Comparison of ENCODE assay signal across 1 cellular context in genomic region chr16:70156207-70156978, GRCh38.
A peak's percentile ranks its signal among the peaks of the same experiment; 100 is the strongest.
TF ChIP-seq lines count a peak whose summit lies in the region.

No MANE protein-coding gene starts in this region.

TF ChIP-seq in HepG2, 621 proteins besides CTCF, POLR2A, EP300 and RAD21 (continued from another document):
- TF ChIP-seq, protein P1, sequence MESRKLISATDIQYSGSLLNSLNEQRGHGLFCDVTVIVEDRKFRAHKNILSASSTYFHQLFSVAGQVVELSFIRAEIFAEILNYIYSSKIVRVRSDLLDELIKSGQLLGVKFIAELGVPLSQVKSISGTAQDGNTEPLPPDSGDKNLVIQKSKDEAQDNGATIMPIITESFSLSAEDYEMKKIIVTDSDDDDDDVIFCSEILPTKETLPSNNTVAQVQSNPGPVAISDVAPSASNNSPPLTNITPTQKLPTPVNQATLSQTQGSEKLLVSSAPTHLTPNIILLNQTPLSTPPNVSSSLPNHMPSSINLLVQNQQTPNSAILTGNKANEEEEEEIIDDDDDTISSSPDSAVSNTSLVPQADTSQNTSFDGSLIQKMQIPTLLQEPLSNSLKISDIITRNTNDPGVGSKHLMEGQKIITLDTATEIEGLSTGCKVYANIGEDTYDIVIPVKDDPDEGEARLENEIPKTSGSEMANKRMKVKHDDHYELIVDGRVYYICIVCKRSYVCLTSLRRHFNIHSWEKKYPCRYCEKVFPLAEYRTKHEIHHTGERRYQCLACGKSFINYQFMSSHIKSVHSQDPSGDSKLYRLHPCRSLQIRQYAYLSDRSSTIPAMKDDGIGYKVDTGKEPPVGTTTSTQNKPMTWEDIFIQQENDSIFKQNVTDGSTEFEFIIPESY (CRISPR knock-in tag; IDR thresholded peaks at IDR 0.05), result peak; percentile 97
- TF ChIP-seq ARID2 (CRISPR knock-in tag; IDR thresholded peaks at IDR 0.05; ENCODE audit: borderline replicate concordance), result no peak
- TF ChIP-seq, protein P2, sequence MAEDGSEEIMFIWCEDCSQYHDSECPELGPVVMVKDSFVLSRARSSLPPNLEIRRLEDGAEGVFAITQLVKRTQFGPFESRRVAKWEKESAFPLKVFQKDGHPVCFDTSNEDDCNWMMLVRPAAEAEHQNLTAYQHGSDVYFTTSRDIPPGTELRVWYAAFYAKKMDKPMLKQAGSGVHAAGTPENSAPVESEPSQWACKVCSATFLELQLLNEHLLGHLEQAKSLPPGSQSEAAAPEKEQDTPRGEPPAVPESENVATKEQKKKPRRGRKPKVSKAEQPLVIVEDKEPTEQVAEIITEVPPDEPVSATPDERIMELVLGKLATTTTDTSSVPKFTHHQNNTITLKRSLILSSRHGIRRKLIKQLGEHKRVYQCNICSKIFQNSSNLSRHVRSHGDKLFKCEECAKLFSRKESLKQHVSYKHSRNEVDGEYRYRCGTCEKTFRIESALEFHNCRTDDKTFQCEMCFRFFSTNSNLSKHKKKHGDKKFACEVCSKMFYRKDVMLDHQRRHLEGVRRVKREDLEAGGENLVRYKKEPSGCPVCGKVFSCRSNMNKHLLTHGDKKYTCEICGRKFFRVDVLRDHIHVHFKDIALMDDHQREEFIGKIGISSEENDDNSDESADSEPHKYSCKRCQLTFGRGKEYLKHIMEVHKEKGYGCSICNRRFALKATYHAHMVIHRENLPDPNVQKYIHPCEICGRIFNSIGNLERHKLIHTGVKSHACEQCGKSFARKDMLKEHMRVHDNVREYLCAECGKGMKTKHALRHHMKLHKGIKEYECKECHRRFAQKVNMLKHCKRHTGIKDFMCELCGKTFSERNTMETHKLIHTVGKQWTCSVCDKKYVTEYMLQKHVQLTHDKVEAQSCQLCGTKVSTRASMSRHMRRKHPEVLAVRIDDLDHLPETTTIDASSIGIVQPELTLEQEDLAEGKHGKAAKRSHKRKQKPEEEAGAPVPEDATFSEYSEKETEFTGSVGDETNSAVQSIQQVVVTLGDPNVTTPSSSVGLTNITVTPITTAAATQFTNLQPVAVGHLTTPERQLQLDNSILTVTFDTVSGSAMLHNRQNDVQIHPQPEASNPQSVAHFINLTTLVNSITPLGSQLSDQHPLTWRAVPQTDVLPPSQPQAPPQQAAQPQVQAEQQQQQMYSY (CRISPR knock-in tag; IDR thresholded peaks at IDR 0.05), result no peak
- no peak for TF ChIP-seq ASH2L (IDR thresholded peaks at IDR 0.05; ENCODE audit: insufficient read length, low read depth, low read length)
